In genomic region chr7:55130554-55131198, GRCh38 we compare ENCODE assay signal across 8 cellular contexts.
A peak's percentile ranks its signal among the peaks of the same experiment; 100 is the strongest.
DNase-seq lines count a peak whose midpoint lies in the region; ATAC-seq and TF ChIP-seq lines count a peak whose summit lies in the region.

No MANE protein-coding gene starts in this region.

- H3K9me3 Mint-ChIP-seq in activated CD4-positive, alpha-beta T cell treated with anti-CD3 and anti-CD28 coated beads, Interleukin-2, amount 10 ng/mL, durations not matched to agents 7 days and 5 days: no peaks in the 10 kb centered on the region

- intact Hi-C loops in prostate gland (cut with DNase I): loop anchor here (2.0 to 5.0 kb wide), 2 partner anchors 58 to 108 kb away; no protein-coding TSS in a partner anchor

- H3K4me3 Mint-ChIP-seq in activated CD4-positive, alpha-beta T cell treated with anti-CD3 and anti-CD28 coated beads, Interleukin-2, amount 10 ng/mL, durations not matched to agents 7 days and 5 days: no peak overlapping the region

- peaks cover 16% of the 10 kb centered on the region for H3K4me1 ChIP-seq in prostate gland (replicated peaks)

- DNase-seq in GM10248 (ENCODE audit: extremely low spot score) (peak; percentile 40), MV-4-11 (lab: John Stamatoyannopoulos, UW) (peak; percentile 40), fibroblast of mammary gland (ENCODE audit: low read depth) (peak; percentile 96), prostate gland (ENCODE audit: low spot score) (no peak), RPMI8226 (no peak)
- no peak for DNase-seq in activated effector memory CD4-positive, alpha-beta T cell treated with Interleukin-2 at 50 U/mL for 16 hours
- DNase-seq in activated CD4-positive, alpha-beta T cell treated with anti-CD3 and anti-CD28 coated beads, Interleukin-2, amount 10 ng/mL, durations not matched to agents 7 days and 5 days: no peak

- TF ChIP-seq CTCF in GM10248 (IDR thresholded peaks at IDR 0.05; ENCODE audit: control extremely low read depth, extremely low read depth, low read depth, missing control alignments) (no peak), fibroblast of mammary gland (conservative IDR thresholded peaks at IDR 0.05; ENCODE audit: control insufficient read depth, insufficient read depth, low read depth, low read length) (no peak), prostate gland (IDR thresholded peaks at IDR 0.05) (no peak)

- no peak for TF ChIP-seq POLR2A in prostate gland (IDR thresholded peaks at IDR 0.05)

- H3K36me3 ChIP-seq in prostate gland: no peaks in the 10 kb centered on the region

- no peak for ATAC-seq in HG03521 (IDR thresholded peaks at IDR 0.05; ENCODE audit: unreplicated experiment)

- H3K4me1 Mint-ChIP-seq in activated CD4-positive, alpha-beta T cell treated with anti-CD3 and anti-CD28 coated beads, Interleukin-2, amount 10 ng/mL, durations not matched to agents 7 days and 5 days: peaks cover 5% of the 10 kb centered on the region

- H3K27me3 Mint-ChIP-seq in activated CD4-positive, alpha-beta T cell treated with anti-CD3 and anti-CD28 coated beads, Interleukin-2, amount 10 ng/mL, durations not matched to agents 7 days and 5 days: peaks cover 3% of the 10 kb centered on the region

- POLR2A ChIA-PET in GM10248 (lab: Yijun Ruan, JAX): no interaction called here
- POLR2A ChIA-PET in activated CD4-positive, alpha-beta T cell treated with anti-CD3 and anti-CD28 coated beads, Interleukin-2, amount 10 ng/mL, durations not matched to agents 7 days and 5 days (lab: Charles Lee): interaction anchor here (0.6 kb wide), 1 partner anchor 82 kb away, joined by 3 read pairs; no protein-coding TSS in a partner anchor

- H3K27ac ChIP-seq in prostate gland: peak overlapping the region; percentile 53 to 57

- 31% methylated on average over 11 of the region's 11 CpGs for WGBS in prostate gland

- no peaks in the 10 kb centered on the region for H3K9me3 ChIP-seq in prostate gland

- H3K27me3 ChIP-seq in prostate gland (replicated peaks; ENCODE audit: insufficient read depth): no peaks in the 10 kb centered on the region

- H3K36me3 Mint-ChIP-seq in activated CD4-positive, alpha-beta T cell treated with anti-CD3 and anti-CD28 coated beads, Interleukin-2, amount 10 ng/mL, durations not matched to agents 7 days and 5 days (ENCODE audit: low read depth): no peaks in the 10 kb centered on the region

- CTCF ChIA-PET in GM10248 (lab: Yijun Ruan, JAX): no interaction called here
- CTCF ChIA-PET in activated CD4-positive, alpha-beta T cell treated with anti-CD3 and anti-CD28 coated beads, Interleukin-2, amount 10 ng/mL, durations not matched to agents 7 days and 5 days (lab: Charles Lee): interaction anchor here (1.0 kb wide), 1 partner anchor 15 kb away, joined by 4 read pairs; no protein-coding TSS in a partner anchor

- H3K27ac Mint-ChIP-seq in activated CD4-positive, alpha-beta T cell treated with anti-CD3 and anti-CD28 coated beads, Interleukin-2, amount 10 ng/mL, durations not matched to agents 7 days and 5 days: no peak overlapping the region

- no peak overlapping the region for H3K4me3 ChIP-seq in fibroblast of mammary gland (ENCODE audit: control insufficient read depth, low read depth, low read length)
- H3K4me3 ChIP-seq in prostate gland: no peak overlapping the region

Comparison
In these comparisons a context has a peak if more than half of its experiments do, and no peak if none do; other contexts are left out.
1. DNase-seq: peak in GM10248 (single experiment), MV-4-11 (single experiment) and fibroblast of mammary gland (single experiment); none in prostate gland (single experiment), activated effector memory CD4-positive, alpha-beta T cell treated with Interleukin-2 at 50 U/mL for 16 hours (single experiment), RPMI8226 (single experiment) and activated CD4-positive, alpha-beta T cell treated with anti-CD3 and anti-CD28 coated beads, Interleukin-2, amount 10 ng/mL, durations not matched to agents 7 days and 5 days (single experiment).